ENCODE assay signal across 1 cellular context in the genomic region with DNA sequence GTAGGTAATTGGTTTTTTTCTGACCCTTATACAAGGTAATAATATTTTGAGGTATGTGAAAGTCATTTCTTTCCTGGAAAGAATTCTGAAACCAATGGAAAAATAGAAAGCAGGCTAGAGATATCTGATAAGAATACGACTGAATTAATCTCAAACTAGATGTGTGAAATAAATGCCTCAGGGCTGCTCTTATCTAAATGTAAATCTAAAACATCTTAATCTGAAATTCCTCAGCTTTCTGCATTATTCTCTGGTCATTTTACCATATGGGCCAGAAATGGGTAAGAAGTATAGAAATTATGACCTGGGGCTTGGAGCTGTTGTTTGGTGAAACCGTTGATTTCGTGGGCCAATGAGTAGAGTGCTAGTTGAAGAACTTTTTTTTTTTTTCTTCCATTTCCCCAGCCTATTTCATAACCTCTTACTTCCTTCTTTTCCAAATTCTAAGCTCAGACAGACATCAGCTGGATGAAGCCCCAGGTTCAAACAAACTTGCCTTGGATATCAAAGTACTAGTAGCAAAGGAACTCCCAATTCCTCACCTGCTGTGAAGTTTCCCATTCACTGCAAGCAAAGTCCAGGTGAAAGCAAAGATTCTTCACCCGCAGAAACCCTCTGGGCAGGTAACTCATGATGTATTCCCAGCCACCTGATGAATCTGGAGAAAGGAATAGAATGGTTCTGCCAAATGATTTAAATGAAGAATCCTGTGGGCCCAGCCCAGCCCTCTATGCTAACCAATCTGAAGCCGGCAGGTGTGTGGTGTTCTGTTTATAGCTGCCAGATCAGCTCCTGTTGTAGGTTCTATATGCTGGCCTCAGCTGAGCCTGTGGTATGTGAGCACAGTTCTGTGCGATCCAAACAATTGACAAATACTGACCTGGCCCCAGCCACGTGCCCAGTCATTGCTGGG.
TF ChIP-seq lines count a peak whose summit lies in the region.

No MANE protein-coding gene starts in this region.

TF ChIP-seq in H1, 55 proteins besides CTCF, POLR2A, EP300 and RAD21:
- TF ChIP-seq SAP30 (IDR thresholded peaks at IDR 0.05; ENCODE audit: insufficient read depth, insufficient replicate concordance, low read length): no peak
- TF ChIP-seq, protein P1, sequence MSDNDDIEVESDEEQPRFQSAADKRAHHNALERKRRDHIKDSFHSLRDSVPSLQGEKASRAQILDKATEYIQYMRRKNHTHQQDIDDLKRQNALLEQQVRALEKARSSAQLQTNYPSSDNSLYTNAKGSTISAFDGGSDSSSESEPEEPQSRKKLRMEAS (IDR thresholded peaks at IDR 0.05): peak; percentile 38; the same call in 1 of the 2 replicates
